ENCODE assay signal across 18 cellular contexts in genomic region chr5:173497685-173498084, GRCh38.
DNase-seq lines count a peak whose midpoint lies in the region; TF ChIP-seq lines count a peak whose summit lies in the region.
"Had no signal": no experiment of that assay in that cellular context is flagged by ENCODE, and none has a peak within 500 bp of the region (broad histone marks: within the 10 kb centered on the region; RNA-seq: fewer than 3 reads in every experiment).

No MANE protein-coding gene starts in this region.

- H3K79me1 ChIP-seq in neuronal stem cell (ENCODE audit: low read depth, low read length) = no peaks in the 10 kb centered on the region

- no CpG with 5 or more reads among the region's 12 CpGs for WGBS in neuronal stem cell (ENCODE audit: extremely low coverage in 2 of 2, insufficient read length in 2 of 2, insufficient replicate concordance in 1 of 2), 2 donors
- 56 to 71% (median 65%) methylated on average over 12 of the region's 12 CpGs for WGBS in stomach, 5 donors

- H2BK120ac ChIP-seq in neuronal stem cell (ENCODE audit: low read depth, low read length) = no peak overlapping the region

- peak overlapping the region; percentile 18 for H2BK12ac ChIP-seq in neuronal stem cell (ENCODE audit: low read length)

- POLR2A ChIA-PET in RWPE1 (lab: Yijun Ruan, JAX; ENCODE audit: low non-redundant PET) = no interaction called here

- no peak overlapping the region for H3K23ac ChIP-seq in neuronal stem cell (ENCODE audit: low read depth, low read length, poor library complexity)

- H3K4me1 Mint-ChIP-seq in brain = peaks cover 38% of the 10 kb centered on the region
- H3K4me1 Mint-ChIP-seq: CD8-positive, alpha-beta memory T cell had no signal

- no peak overlapping the region for H4K8ac ChIP-seq in neuronal stem cell (ENCODE audit: low read depth, low read length)

- peak overlapping the region in 4 of 5 experiments; percentile 7 to 85 (median 46) for H3K27ac Mint-ChIP-seq in brain
- H3K27ac Mint-ChIP-seq: CD8-positive, alpha-beta memory T cell had no signal

- H3K27ac ChIP-seq in RWPE1 = peak overlapping the region; percentile 30; the same call in 1 of the 2 replicates
- H3K27ac ChIP-seq in neuronal stem cell (replicated peaks; ENCODE audit: low read length) = no peak overlapping the region
- H3K27ac ChIP-seq in stomach = peak overlapping the region in 3 of 5 donors; percentile 7 to 63 (median 20)
- H3K27ac ChIP-seq in caudate nucleus (ENCODE audit: low read depth, low read length) = no peak overlapping the region

- H3K9me3 Mint-ChIP-seq in brain = peaks cover 0 to 9% (median 3%) of the 10 kb centered on the region in 5 experiments

- no peak overlapping the region for H3K9ac ChIP-seq in neuronal stem cell (ENCODE audit: low read depth, low read length, poor library complexity)

- TF ChIP-seq POLR2A in stomach (IDR thresholded peaks at IDR 0.05) = no peak

- no peak overlapping the region for H2AK5ac ChIP-seq in neuronal stem cell (ENCODE audit: low read depth, low read length)

- DNase-seq in RWPE1 (ENCODE audit: low spot score) (no peak), neuronal stem cell (ENCODE audit: low spot score) (no peak), stomach (no peak), H7 (no peak), caudate nucleus (lab: John Stamatoyannopoulos, UW) (no peak)
- no peak for DNase-seq in activated CD4-positive, alpha-beta T cell treated with anti-CD3 and anti-CD28 coated beads, Interleukin-2, amount 50 U/mL, for 1 hour
- DNase-seq: CD8-positive, alpha-beta memory T cell; DND-41; GDM1; KG1; NCI-H1105 treated with DMSO at 0.1 percent for 48 hours; NCI-H187 treated with DMSO at 0.1 percent for 48 hours; NCI-H2171; NCI-H446 treated with DMSO at 0.1 percent for 48 hours; NCI-H774; Peyer's patch; SHP77 treated with DMSO at 0.1 percent for 48 hours had no signal

- peak overlapping the region; percentile 75 for H3K18ac ChIP-seq in neuronal stem cell (ENCODE audit: low read length)

- TF ChIP-seq EP300 in stomach (IDR thresholded peaks at IDR 0.05) = no peak

- no peaks in the 10 kb centered on the region for H3K36me3 Mint-ChIP-seq in brain
- H3K36me3 Mint-ChIP-seq: CD8-positive, alpha-beta memory T cell had no signal

- intact Hi-C loops in stomach (cut with DNase I; ENCODE audit: low total_unique reads) = no loop called here

- H3K4me3 ChIP-seq in neuronal stem cell (ENCODE audit: low read length in 2 of 2) (no peak overlapping the region), stomach (no peak overlapping the region), H7 (ENCODE audit: insufficient read depth, low read depth, low read length) (no peak overlapping the region)
- H3K4me3 ChIP-seq: Peyer's patch had no signal

- H3K4me2 ChIP-seq in neuronal stem cell (ENCODE audit: insufficient read depth, low read length, poor library complexity, severe bottlenecking) = no peak overlapping the region

- H2BK5ac ChIP-seq in neuronal stem cell (ENCODE audit: low read length) = no peak overlapping the region

- peak overlapping the region; percentile 18 for H4K91ac ChIP-seq in neuronal stem cell (ENCODE audit: low read depth, low read length, poor library complexity)

- H3K4me3 Mint-ChIP-seq in brain = no peak overlapping the region
- H3K4me3 Mint-ChIP-seq: CD8-positive, alpha-beta memory T cell had no signal

- H3K4ac ChIP-seq in neuronal stem cell (ENCODE audit: low read length) = no peak overlapping the region

- TF ChIP-seq CTCF in RWPE1 (conservative IDR thresholded peaks at IDR 0.05; ENCODE audit: low read depth) (no peak), brain (conservative IDR thresholded peaks at IDR 0.05) (no peak), stomach (IDR thresholded peaks at IDR 0.05) (no peak)

- peaks cover 0 to 16% (median 0%) of the 10 kb centered on the region in 3 experiments for H3K27me3 ChIP-seq in neuronal stem cell (ENCODE audit: control insufficient read depth in 3 of 3, insufficient read depth in 3 of 3, low read depth in 1 of 3, low read length in 3 of 3)
- no peaks in the 10 kb centered on the region for H3K27me3 ChIP-seq in stomach
- no peaks in the 10 kb centered on the region for H3K27me3 ChIP-seq in H7 (ENCODE audit: control insufficient read depth, insufficient read depth, low read length)
- H3K27me3 ChIP-seq: Peyer's patch had no signal

- H2AFZ ChIP-seq in neuronal stem cell (ENCODE audit: low read length) = no peak overlapping the region

- H3K36me3 ChIP-seq in neuronal stem cell (replicated peaks in 1 of 2; ENCODE audit: control insufficient read depth in 2 of 2, insufficient read depth in 2 of 2, low read length in 2 of 2) (no peaks in the 10 kb centered on the region), stomach (no peaks in the 10 kb centered on the region), H7 (replicated peaks; ENCODE audit: control insufficient read depth, insufficient read depth, low read length) (no peaks in the 10 kb centered on the region)
- H3K36me3 ChIP-seq: Peyer's patch had no signal

- CTCF ChIA-PET in RWPE1 (lab: Yijun Ruan, JAX) = interaction anchor here (0.6 kb wide), 1 partner anchor 195 kb away, joined by 3 read pairs; no protein-coding TSS in a partner anchor

- H3K4me1 ChIP-seq in neuronal stem cell (ENCODE audit: control insufficient read depth in 2 of 2, insufficient read depth in 1 of 2, low read depth in 1 of 2, low read length in 2 of 2) (peaks cover 0 to 13% of the 10 kb centered on the region in 2 donors), stomach (peaks cover 8 to 73% (median 44%) of the 10 kb centered on the region in 4 donors)
- H3K4me1 ChIP-seq: Peyer's patch had no signal

- H3K14ac ChIP-seq in neuronal stem cell (ENCODE audit: low read length) = no peak overlapping the region

- H3K9me3 ChIP-seq in neuronal stem cell (replicated peaks in 1 of 2; ENCODE audit: control insufficient read depth in 2 of 2, insufficient read depth in 1 of 2, low read depth in 1 of 2, low read length in 2 of 2) (no peaks in the 10 kb centered on the region), stomach (no peaks in the 10 kb centered on the region)
- H3K9me3 ChIP-seq: Peyer's patch had no signal

- peak overlapping the region; percentile 60 for H2BK15ac ChIP-seq in neuronal stem cell (ENCODE audit: low read length)

- H3K27me3 Mint-ChIP-seq in brain = peaks cover 19% of the 10 kb centered on the region

Comparison
In these comparisons a context has a peak if more than half of its experiments do, and no peak if none do; other contexts are left out.
1. H3K27ac ChIP-seq: peak in RWPE1 (single experiment) and stomach (3 of 5); none in neuronal stem cell (single experiment) and caudate nucleus (single experiment).